Comparison of ENCODE assay signal across 11 cellular contexts in genomic region chr3:197730200-197730599, GRCh38. TPM values are rescaled to one million over a fixed set of nuclear protein-coding genes. Genes with fewer than 3 reads are reported as not detected.
DNase-seq lines count a peak whose midpoint lies in the region; ATAC-seq and TF ChIP-seq lines count a peak whose summit lies in the region.
"Had no signal": no experiment of that assay in that cellular context is flagged by ENCODE, and none has a peak within 500 bp of the region (broad histone marks: within the 10 kb centered on the region; RNA-seq: fewer than 3 reads in every experiment).

No MANE protein-coding gene starts in this region.

- H3K9me3 ChIP-seq in OCI-LY1 (ENCODE audit: low read length), result peaks cover 3% of the 10 kb centered on the region
- H3K9me3 ChIP-seq in upper lobe of right lung, result no peaks in the 10 kb centered on the region
- H3K9me3 ChIP-seq in vagina, result no peaks in the 10 kb centered on the region
- no peaks in the 10 kb centered on the region for H3K9me3 ChIP-seq in endodermal cell (ENCODE audit: control insufficient read depth, low read length)
- H3K9me3 ChIP-seq: SJSA1 had no signal

- DNase-seq in activated T-cell treated with anti-CD3 and anti-CD28 coated beads, Interleukin-2, amount 50 U/mL, for 72 hours, result no peak
- DNase-seq in activated T-cell treated with anti-CD3 and anti-CD28 coated beads, Interleukin-2, amount 50 U/mL, for 1 hour, result no peak
- DNase-seq in upper lobe of right lung (no peak), vagina (ENCODE audit: extremely low spot score in 2 of 2) (no peak), WTC11 (ENCODE audit: low spot score) (no peak), endodermal cell (no peak)
- DNase-seq: head of caudate nucleus had no signal

- H3F3A ChIP-seq in OCI-LY1 (ENCODE audit: insufficient read depth, low read length), result 0 out of 2 replicates have a peak, but pooled peaks cover 8% of the 10 kb centered on the region

- H3K4me1 ChIP-seq in OCI-LY1 (ENCODE audit: insufficient read depth, low read length, severe bottlenecking), result peaks cover 61% of the 10 kb centered on the region
- H3K4me1 ChIP-seq in upper lobe of right lung, result peaks cover 2% of the 10 kb centered on the region
- peaks cover 9% of the 10 kb centered on the region for H3K4me1 ChIP-seq in vagina
- no peaks in the 10 kb centered on the region for H3K4me1 ChIP-seq in endodermal cell (ENCODE audit: control insufficient read depth, insufficient read depth, low read length)

- H3K4me3 Mint-ChIP-seq in activated T-cell treated with anti-CD3 and anti-CD28 coated beads, Interleukin-2, amount 50 U/mL, for 72 hours, result no peak overlapping the region
- H3K4me3 Mint-ChIP-seq in WTC11 (no peak overlapping the region), endodermal cell (no peak overlapping the region)

- peaks cover 66% of the 10 kb centered on the region for H3K79me2 ChIP-seq in OCI-LY1 (ENCODE audit: insufficient read depth, low read length)

- peaks cover 32% of the 10 kb centered on the region for H3K4me1 Mint-ChIP-seq in activated T-cell treated with anti-CD3 and anti-CD28 coated beads, Interleukin-2, amount 50 U/mL, for 72 hours (ENCODE audit: low read depth)
- H3K4me1 Mint-ChIP-seq in WTC11 (peaks cover 13% of the 10 kb centered on the region), endodermal cell (peaks cover 3% of the 10 kb centered on the region)

- no peak overlapping the region for H3K27ac Mint-ChIP-seq in activated T-cell treated with anti-CD3 and anti-CD28 coated beads, Interleukin-2, amount 50 U/mL, for 72 hours
- H3K27ac Mint-ChIP-seq in WTC11, result no peak overlapping the region
- no peak overlapping the region for H3K27ac Mint-ChIP-seq in endodermal cell

- peaks cover 42% of the 10 kb centered on the region for H3K36me3 ChIP-seq in OCI-LY1 (ENCODE audit: insufficient read depth, low read length)
- H3K36me3 ChIP-seq in upper lobe of right lung, result no peaks in the 10 kb centered on the region
- no peaks in the 10 kb centered on the region for H3K36me3 ChIP-seq in vagina
- no peaks in the 10 kb centered on the region for H3K36me3 ChIP-seq in endodermal cell (ENCODE audit: control insufficient read depth, insufficient read depth, low read length)
- H3K36me3 ChIP-seq: SJSA1 had no signal

- intact Hi-C loops in upper lobe of right lung (cut with DNase I), result no loop called here
- intact Hi-C loops in vagina (cut with DNase I), result no loop called here

- ATAC-seq in activated T-cell treated with anti-CD3 and anti-CD28 coated beads, Interleukin-2, amount 50 U/mL, for 72 hours (replicated peaks in 1 of 2), result peak; percentile 37 to 53
- ATAC-seq in esophagus mucosa (peak; percentile 40), upper lobe of right lung (peak; percentile 41), WTC11 (no peak)

- no peak overlapping the region for H2AFZ ChIP-seq in OCI-LY1 (ENCODE audit: low read length)

- H3K36me3 Mint-ChIP-seq in activated T-cell treated with anti-CD3 and anti-CD28 coated beads, Interleukin-2, amount 50 U/mL, for 72 hours (ENCODE audit: insufficient read depth in 2 of 2), result peaks cover 2 to 6% of the 10 kb centered on the region in 2 donors
- H3K36me3 Mint-ChIP-seq in WTC11 (peaks cover 7% of the 10 kb centered on the region; the same call in 1 of the 2 replicates), endodermal cell (ENCODE audit: low read depth) (peaks cover 16% of the 10 kb centered on the region)

- WGBS in endodermal cell (ENCODE audit: insufficient coverage in 1 of 2, insufficient read length in 1 of 2), 2 experiments, result 83 to 100% methylated on average over 1 to 2 of the region's 2 CpGs

- no peak overlapping the region for H3K4me2 ChIP-seq in OCI-LY1 (ENCODE audit: low read length)

- no peak overlapping the region for H3K9ac ChIP-seq in OCI-LY1 (ENCODE audit: low read length)
- H3K9ac ChIP-seq in endodermal cell (ENCODE audit: extremely low read depth, low read length, poor library complexity, severe bottlenecking), result no peak overlapping the region
- H3K9ac ChIP-seq: BLaER1 treated with 17β-estradiol and CSF1 and Interleukin-3, amounts not matched to agents 10 nM and 100 nM had no signal

- H3K27me3 Mint-ChIP-seq in activated T-cell treated with anti-CD3 and anti-CD28 coated beads, Interleukin-2, amount 50 U/mL, for 72 hours (ENCODE audit: low read depth), result no peaks in the 10 kb centered on the region
- H3K27me3 Mint-ChIP-seq in WTC11 (ENCODE audit: low read depth), result no peaks in the 10 kb centered on the region
- no peaks in the 10 kb centered on the region for H3K27me3 Mint-ChIP-seq in endodermal cell (ENCODE audit: insufficient read depth)

- H3K4me3 ChIP-seq in OCI-LY1 (ENCODE audit: low read depth, low read length, poor library complexity, severe bottlenecking) (no peak overlapping the region), upper lobe of right lung (no peak overlapping the region), vagina (no peak overlapping the region), endodermal cell (ENCODE audit: low read length) (no peak overlapping the region)
- H3K4me3 ChIP-seq: BLaER1 treated with 17β-estradiol and CSF1 and Interleukin-3, amounts not matched to agents 10 nM and 100 nM; SJSA1 had no signal

- CTCF ChIA-PET in WTC11 (lab: Charles Lee), result interaction anchor here (0.6 kb wide), 1 partner anchor 700 kb away, joined by 4 read pairs; no protein-coding TSS in a partner anchor

- TF ChIP-seq CTCF in OCI-LY1 (IDR thresholded peaks at IDR 0.05; ENCODE audit: low read length), result no peak
- no peak for TF ChIP-seq CTCF in upper lobe of right lung (IDR thresholded peaks at IDR 0.05)
- no peak for TF ChIP-seq CTCF in vagina (IDR thresholded peaks at IDR 0.05)
- no peak for TF ChIP-seq CTCF in WTC11 (IDR thresholded peaks at IDR 0.05)
- no peak for TF ChIP-seq CTCF in endodermal cell (conservative IDR thresholded peaks at IDR 0.05)

- no peaks in the 10 kb centered on the region for H3K27me3 ChIP-seq in OCI-LY1 (ENCODE audit: insufficient read depth, low read length)
- H3K27me3 ChIP-seq in upper lobe of right lung, result no peaks in the 10 kb centered on the region
- no peaks in the 10 kb centered on the region for H3K27me3 ChIP-seq in vagina
- H3K27me3 ChIP-seq in endodermal cell (ENCODE audit: control insufficient read depth, insufficient read depth, low read length, poor library complexity, severe bottlenecking), result no peaks in the 10 kb centered on the region
- H3K27me3 ChIP-seq: BLaER1 treated with 17β-estradiol and CSF1 and Interleukin-3, amounts not matched to agents 10 nM and 100 nM; SJSA1 had no signal

- no peaks in the 10 kb centered on the region for H3K9me2 ChIP-seq in OCI-LY1 (ENCODE audit: low read depth, low read length)

- peak overlapping the region; percentile 54 for H3K27ac ChIP-seq in OCI-LY1 (ENCODE audit: low read depth, low read length, poor library complexity, severe bottlenecking)
- no peak overlapping the region for H3K27ac ChIP-seq in upper lobe of right lung
- no peak overlapping the region for H3K27ac ChIP-seq in vagina
- H3K27ac ChIP-seq in endodermal cell (ENCODE audit: low read depth, low read length), result no peak overlapping the region
- H3K27ac ChIP-seq: BLaER1 treated with 17β-estradiol and CSF1 and Interleukin-3, amounts not matched to agents 10 nM and 100 nM; SJSA1 had no signal

- POLR2A ChIA-PET in WTC11 (lab: Charles Lee), result interaction anchor here (0.6 kb wide), 1 partner anchor 19 kb away, joined by 3 read pairs; no protein-coding TSS in a partner anchor

- H4K20me1 ChIP-seq in OCI-LY1 (ENCODE audit: insufficient read depth, low read length), result no peaks in the 10 kb centered on the region

- no peaks in the 10 kb centered on the region for H3K9me3 Mint-ChIP-seq in activated T-cell treated with anti-CD3 and anti-CD28 coated beads, Interleukin-2, amount 50 U/mL, for 72 hours
- H3K9me3 Mint-ChIP-seq in WTC11, result peaks cover 7% of the 10 kb centered on the region; the same call in 1 of the 2 replicates
- H3K9me3 Mint-ChIP-seq in endodermal cell, result peaks cover 12% of the 10 kb centered on the region

- TF ChIP-seq POLR2A in vagina (IDR thresholded peaks at IDR 0.05), result no peak

TF ChIP-seq in WTC11, 78 proteins besides CTCF, POLR2A, EP300 and RAD21 (continues in another document):
- TF ChIP-seq, protein P1, sequence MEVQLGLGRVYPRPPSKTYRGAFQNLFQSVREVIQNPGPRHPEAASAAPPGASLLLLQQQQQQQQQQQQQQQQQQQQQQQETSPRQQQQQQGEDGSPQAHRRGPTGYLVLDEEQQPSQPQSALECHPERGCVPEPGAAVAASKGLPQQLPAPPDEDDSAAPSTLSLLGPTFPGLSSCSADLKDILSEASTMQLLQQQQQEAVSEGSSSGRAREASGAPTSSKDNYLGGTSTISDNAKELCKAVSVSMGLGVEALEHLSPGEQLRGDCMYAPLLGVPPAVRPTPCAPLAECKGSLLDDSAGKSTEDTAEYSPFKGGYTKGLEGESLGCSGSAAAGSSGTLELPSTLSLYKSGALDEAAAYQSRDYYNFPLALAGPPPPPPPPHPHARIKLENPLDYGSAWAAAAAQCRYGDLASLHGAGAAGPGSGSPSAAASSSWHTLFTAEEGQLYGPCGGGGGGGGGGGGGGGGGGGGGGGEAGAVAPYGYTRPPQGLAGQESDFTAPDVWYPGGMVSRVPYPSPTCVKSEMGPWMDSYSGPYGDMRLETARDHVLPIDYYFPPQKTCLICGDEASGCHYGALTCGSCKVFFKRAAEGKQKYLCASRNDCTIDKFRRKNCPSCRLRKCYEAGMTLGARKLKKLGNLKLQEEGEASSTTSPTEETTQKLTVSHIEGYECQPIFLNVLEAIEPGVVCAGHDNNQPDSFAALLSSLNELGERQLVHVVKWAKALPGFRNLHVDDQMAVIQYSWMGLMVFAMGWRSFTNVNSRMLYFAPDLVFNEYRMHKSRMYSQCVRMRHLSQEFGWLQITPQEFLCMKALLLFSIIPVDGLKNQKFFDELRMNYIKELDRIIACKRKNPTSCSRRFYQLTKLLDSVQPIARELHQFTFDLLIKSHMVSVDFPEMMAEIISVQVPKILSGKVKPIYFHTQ (CRISPR knock-in tag; IDR thresholded peaks at IDR 0.05), result no peak
- no peak for TF ChIP-seq HMGA2 (CRISPR knock-in tag; IDR thresholded peaks at IDR 0.05)

RNA-seq across cellular contexts. Expression of gene RUBCN, which starts 6.5 kb away (rescaled TPM):
- total RNA-seq in activated T-cell treated with anti-CD3 and anti-CD28 coated beads, Interleukin-2, amount 50 U/mL, for 72 hours, result 10 to 100 TPM; 33.1 to 33.9 TPM
- total RNA-seq in esophagus mucosa (18.0 TPM), upper lobe of right lung (35.2 TPM), vagina (48.6 TPM), WTC11 (2021) (21.8 to 22.9 TPM (median 22.9 TPM) in 3 replicates), endodermal cell (10 to 100 TPM; 17.2 to 18.3 TPM)
- 17.0 TPM for polyA plus RNA-seq in endodermal cell (2013, experiment 1 of 2)
- 14.1 TPM for polyA plus RNA-seq in endodermal cell (2013, experiment 2 of 2)

RNA-seq across cellular contexts. Expression of gene FYTTD1, which starts 19.5 kb away (rescaled TPM):
- 10 to 100 TPM; 31.6 to 37.5 TPM for total RNA-seq in activated T-cell treated with anti-CD3 and anti-CD28 coated beads, Interleukin-2, amount 50 U/mL, for 72 hours
- total RNA-seq in esophagus mucosa, result 41.4 TPM
- 46.8 TPM for total RNA-seq in upper lobe of right lung
- 44.0 TPM for total RNA-seq in vagina
- 21.4 to 24.5 TPM (median 23.7 TPM) in 3 replicates for total RNA-seq in WTC11 (2021)
- total RNA-seq in endodermal cell, result 10 to 100 TPM; 39.0 to 41.5 TPM
- polyA plus RNA-seq in endodermal cell (2013, experiment 1 of 2), result 42.7 TPM
- polyA plus RNA-seq in endodermal cell (2013, experiment 2 of 2), result 38.0 TPM
